8 cellular contexts compared by ENCODE assay signal in the genomic region with DNA sequence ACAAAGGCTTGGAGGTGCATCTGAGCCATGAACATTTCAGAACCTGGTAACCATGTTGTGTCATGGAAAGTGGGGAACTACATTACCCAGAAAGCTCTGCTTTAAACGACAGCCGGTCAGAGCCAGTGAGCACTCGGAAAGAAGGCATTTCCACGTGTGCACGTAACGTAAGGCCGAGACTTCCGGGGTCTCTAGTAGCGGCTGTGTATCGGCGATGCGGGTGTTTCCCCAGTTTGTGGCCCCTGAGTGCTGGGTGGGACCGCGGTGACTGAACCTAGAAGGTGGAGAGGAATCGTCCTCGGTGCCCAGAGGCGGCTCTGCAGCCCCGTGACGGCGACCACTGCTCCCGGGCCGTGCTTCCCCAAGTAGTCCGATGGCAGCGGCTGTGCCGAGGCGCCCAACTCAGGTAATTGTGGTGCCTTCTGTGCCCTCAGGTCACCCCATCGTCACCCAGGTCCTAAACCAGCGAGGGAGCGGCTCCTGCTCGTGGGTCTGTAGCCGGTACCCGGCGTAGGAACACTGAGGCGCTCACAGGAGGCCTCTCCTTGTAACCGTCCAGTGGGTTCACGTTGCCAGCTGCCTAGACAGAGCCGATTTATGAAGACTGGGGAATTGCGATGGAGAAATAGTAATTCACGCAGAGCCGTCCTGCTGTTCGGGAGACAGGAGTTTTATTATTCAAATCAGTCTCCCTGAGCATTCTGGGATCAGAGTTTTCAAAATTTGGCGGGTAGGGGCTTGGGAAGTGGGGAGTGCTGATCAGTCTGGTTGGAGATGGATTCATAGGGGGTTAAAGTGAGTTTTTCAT. TPM values are rescaled to one million over a fixed set of nuclear protein-coding genes. Genes with fewer than 3 reads are reported as not detected.
A peak's percentile ranks its signal among the peaks of the same experiment; 100 is the strongest.
DNase-seq lines count a peak whose midpoint lies in the region; ATAC-seq, FAIRE-seq and TF ChIP-seq lines count a peak whose summit lies in the region.
"Not testable (repeated sequence)": the region's sequence is repeated elsewhere in the genome, so short reads cannot be mapped to it uniquely, and the experiment has no call there.

TSS of gene ZNF587 (plus strand) at position 194 of the 808 bp plus-strand sequence. CDS start at position 374, 180 bp downstream.

- H3K27me3 Mint-ChIP-seq in T-helper 17 cell, result not testable (repeated sequence)

- peaks cover 0 to 12% of the 10 kb centered on the region in 2 donors for H3K4me1 ChIP-seq in right atrium auricular region
- H3K4me1 ChIP-seq in prostate gland (replicated peaks); upper lobe of right lung: not testable (repeated sequence)

- H3K36me3 ChIP-seq in right atrium auricular region, prostate gland, upper lobe of right lung: not testable (repeated sequence)

- FAIRE-seq in GM12891 (lab: Jason Lieb, UNC), result peak; percentile 98

- peak within 1 kb of the TSS; percentile 98 for H3K27ac Mint-ChIP-seq in T-helper 17 cell

- peak; percentile 53 for DNase-seq in GM12891 (ENCODE audit: insufficient read length, low spot score)
- peak; percentile 89 for DNase-seq in NCI-H146 (lab: John Stamatoyannopoulos, UW)
- peak; percentile 65 to 72 (median 65) for DNase-seq in T-helper 17 cell
- DNase-seq in amniotic stem cell (lab: John Stamatoyannopoulos, UW), result peak; percentile 78
- DNase-seq in right atrium auricular region (ENCODE audit: low spot score), result peak; percentile 80
- peak; percentile 79 for DNase-seq in prostate gland (ENCODE audit: low spot score)
- peak; percentile 77 for DNase-seq in upper lobe of right lung

- H3K27ac ChIP-seq in right atrium auricular region (peak within 1 kb of the TSS; percentile 46 to 74), prostate gland (peak within 1 kb of the TSS; percentile 77 to 79), upper lobe of right lung (peak within 1 kb of the TSS; percentile 80)

- TF ChIP-seq CTCF in right atrium auricular region (IDR thresholded peaks at IDR 0.05); prostate gland (IDR thresholded peaks at IDR 0.05); upper lobe of right lung (IDR thresholded peaks at IDR 0.05): not testable (repeated sequence)

- H3K4me1 Mint-ChIP-seq in T-helper 17 cell, result peaks cover 20% of the 10 kb centered on the region

- WGBS in prostate gland, result 1% methylated on average over 42 of the region's 42 CpGs

- not testable (repeated sequence) for H3K9me3 ChIP-seq in T-helper 17 cell (ENCODE audit: control insufficient read depth, low read length, poor library complexity, severe bottlenecking); right atrium auricular region; prostate gland; upper lobe of right lung

- H3K4me3 Mint-ChIP-seq in T-helper 17 cell, result peak within 1 kb of the TSS; percentile 94

- ATAC-seq in HG02798 (IDR thresholded peaks at IDR 0.05; ENCODE audit: poor library complexity, unreplicated experiment), result peak; percentile 97
- peak; percentile 99 for ATAC-seq in T-helper 17 cell
- ATAC-seq in upper lobe of right lung, result peak; percentile 99

- not testable (repeated sequence) for H3K36me3 Mint-ChIP-seq in T-helper 17 cell (ENCODE audit: low read depth)

- H3K4me3 ChIP-seq in right atrium auricular region, result peak within 1 kb of the TSS; percentile 62 to 74
- H3K4me3 ChIP-seq in prostate gland, result peak within 1 kb of the TSS; percentile 50 to 74
- peak within 1 kb of the TSS; percentile 73 for H3K4me3 ChIP-seq in upper lobe of right lung

- intact Hi-C loops in prostate gland (cut with DNase I); upper lobe of right lung (cut with DNase I): not testable (repeated sequence)

- not testable (repeated sequence) for H3K27me3 ChIP-seq in right atrium auricular region; prostate gland (replicated peaks; ENCODE audit: insufficient read depth); upper lobe of right lung

- peak; percentile 72 for TF ChIP-seq POLR2A in GM12891 (IDR thresholded peaks at IDR 0.05; ENCODE audit: low read depth, low read length)
- peak; percentile 11 for TF ChIP-seq POLR2A in prostate gland (IDR thresholded peaks at IDR 0.05)

TF ChIP-seq in GM12891, 5 proteins besides CTCF, POLR2A, EP300 and RAD21:
- 0 out of 2 replicates have a peak, but pooled peaks have one; percentile 13 for TF ChIP-seq TAF1 (IDR thresholded peaks at IDR 0.05; ENCODE audit: low read depth, low read length)
- peak; percentile 79 for TF ChIP-seq POLR2AphosphoS5 (IDR thresholded peaks at IDR 0.05; ENCODE audit: low read depth, low read length)
TF ChIP-seq in GM12891: peak in this region for 2; not testable (repeated sequence) for 3.

RNA-seq across cellular contexts. Expression of gene ZNF587, which starts in this region (rescaled TPM):
- 6.0 TPM for polyA plus RNA-seq in GM12891 (2012; ENCODE audit: low read depth, missing spikeins)
- total RNA-seq in T-helper 17 cell, result 10 to 100 TPM; 44.1 to 50.4 TPM
- 10 to 100 TPM; 11.6 to 12.5 TPM for total RNA-seq in right atrium auricular region
- 10 to 100 TPM; 32.1 to 49.7 TPM for total RNA-seq in prostate gland
- total RNA-seq in upper lobe of right lung, result 27.3 TPM

Comparison
In these comparisons a context has a peak if more than half of its experiments do, and no peak if none do; other contexts are left out.
1. Peak in every context shown above with its lines: DNase-seq, ATAC-seq, H3K4me3 ChIP-seq and H3K27ac ChIP-seq.